Comparison of ENCODE assay signal across 24 cellular contexts in the genomic region with DNA sequence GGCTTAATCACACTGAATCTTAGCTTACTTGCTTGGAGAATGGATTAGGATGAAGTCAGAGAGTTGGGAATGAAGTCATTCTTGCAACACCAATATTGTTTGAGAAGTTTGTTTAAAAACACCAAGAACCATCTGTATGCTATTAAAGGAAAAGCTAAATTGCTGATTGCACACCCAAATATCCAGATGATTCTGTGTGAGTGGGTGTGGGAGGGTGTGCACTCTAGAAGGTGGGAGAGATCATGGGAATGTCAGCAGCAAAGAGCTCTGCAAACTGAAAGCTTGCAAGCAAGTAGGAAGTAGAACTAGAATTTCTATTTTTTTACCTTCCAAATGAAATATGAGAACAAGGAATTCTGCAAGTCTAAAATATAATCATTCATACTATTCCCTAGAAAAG.
DNase-seq lines count a peak whose midpoint lies in the region; ATAC-seq, FAIRE-seq and TF ChIP-seq lines count a peak whose summit lies in the region.
"Had no signal": no experiment of that assay in that cellular context is flagged by ENCODE, and none has a peak within 500 bp of the region (broad histone marks: within the 10 kb centered on the region; RNA-seq: fewer than 3 reads in every experiment).

No MANE protein-coding gene starts in this region.

- H3K9me3 Mint-ChIP-seq in nephron, result no peaks in the 10 kb centered on the region

- TF ChIP-seq CTCF in fibroblast of villous mesenchyme (IDR thresholded peaks at IDR 0.05; ENCODE audit: insufficient read depth, low read depth, low read length) (no peak), nephron (IDR thresholded peaks at IDR 0.05; ENCODE audit: unreplicated experiment in 3 of 3) (no peak)

- ATAC-seq in GM21528 (IDR thresholded peaks at IDR 0.05; ENCODE audit: low FRiP score, unreplicated experiment), result no peak
- ATAC-seq in HG03097 (IDR thresholded peaks at IDR 0.05; ENCODE audit: low FRiP score, unreplicated experiment), result no peak
- ATAC-seq: A549 had no signal

- no peaks in the 10 kb centered on the region for H3K36me3 Mint-ChIP-seq in nephron (ENCODE audit: low read depth)
- H3K36me3 Mint-ChIP-seq: CD4-positive, alpha-beta memory T cell had no signal

- no peak overlapping the region for H3K4me3 Mint-ChIP-seq in nephron
- H3K4me3 Mint-ChIP-seq: CD4-positive, alpha-beta memory T cell had no signal

- H3K4me1 Mint-ChIP-seq in nephron, result peaks cover 31% of the 10 kb centered on the region
- H3K4me1 Mint-ChIP-seq: CD4-positive, alpha-beta memory T cell had no signal

- H3K4me3 ChIP-seq in fibroblast of villous mesenchyme (ENCODE audit: low read depth, low read length), result no peak overlapping the region
- H3K4me3 ChIP-seq: A549; BLaER1 treated with 17β-estradiol and CSF1 and Interleukin-3, amounts not matched to agents 10 nM and 100 nM; HAP-1 had no signal

- peak overlapping the region in 2 of 3 experiments; percentile 1 to 70 for H3K27ac Mint-ChIP-seq in nephron
- H3K27ac Mint-ChIP-seq: CD4-positive, alpha-beta memory T cell had no signal

- peaks cover 8% of the 10 kb centered on the region for H3K27me3 Mint-ChIP-seq in nephron (ENCODE audit: low read depth)

- DNase-seq in fibroblast of villous mesenchyme (ENCODE audit: low read depth) (peak; percentile 80), HPDE6-E6E7 (ENCODE audit: extremely low spot score) (no peak), NCI-H1436 treated with DMSO at 0.1 percent for 48 hours (lab: John Stamatoyannopoulos, UW) (no peak)
- DNase-seq: 8988T; ACHN; AML-193; BE2C; Calu3; CD4-positive, alpha-beta memory T cell; COR-L47; DMS53; DMS79 treated with DMSO at 0.1 percent for 48 hours; GF-D8; GOT3 had no signal

- peak; percentile 98 for FAIRE-seq in endometrium (lab: Jason Lieb, UNC)
- FAIRE-seq: A549, GM12891, GM18507, H54 had no signal
